In genomic region chr4:162707962-162708361, GRCh38 we compare ENCODE assay signal across 18 cellular contexts.
DNase-seq lines count a peak whose midpoint lies in the region; ATAC-seq and TF ChIP-seq lines count a peak whose summit lies in the region.
"Had no signal": no experiment of that assay in that cellular context is flagged by ENCODE, and none has a peak within 500 bp of the region (broad histone marks: within the 10 kb centered on the region; RNA-seq: fewer than 3 reads in every experiment).

No MANE protein-coding gene starts in this region.

- no peak for TF ChIP-seq EP300 in SK-N-SH (IDR thresholded peaks at IDR 0.05; ENCODE audit: borderline replicate concordance in 1 of 2, low read depth in 1 of 2, low read length in 1 of 2)

- H3K4me2 ChIP-seq in SK-N-SH: no peak overlapping the region
- no peak overlapping the region for H3K4me2 ChIP-seq in trophoblast cell (ENCODE audit: low read length)
- H3K4me2 ChIP-seq: BLaER1 had no signal

- no peaks in the 10 kb centered on the region for H3K79me2 ChIP-seq in SK-N-SH (ENCODE audit: insufficient read depth)
- H3K79me2 ChIP-seq in trophoblast cell (ENCODE audit: control insufficient read depth, insufficient read depth, low read length, poor library complexity): no peaks in the 10 kb centered on the region

- H3K4me3 ChIP-seq in SK-N-SH (ENCODE audit: low read depth in 2 of 2, low read length in 1 of 2): no peak overlapping the region
- H3K4me3 ChIP-seq in trophoblast cell (ENCODE audit: low read depth, low read length): no peak overlapping the region
- H3K4me3 ChIP-seq in Peyer's patch: no peak overlapping the region
- H3K4me3 ChIP-seq: BLaER1 had no signal

- H2BK12ac ChIP-seq in trophoblast cell (ENCODE audit: low read length): no peak overlapping the region

- H4K91ac ChIP-seq in trophoblast cell (ENCODE audit: low read depth, low read length): no peak overlapping the region

- TF ChIP-seq POLR2A in Peyer's patch (IDR thresholded peaks at IDR 0.05): no peak

- H3K27ac Mint-ChIP-seq in activated naive CD4-positive, alpha-beta T cell treated with anti-CD3 and anti-CD28 coated beads for 36 hours: no peak overlapping the region

- H3F3A ChIP-seq in SK-N-SH (replicated peaks; ENCODE audit: insufficient read depth): no peaks in the 10 kb centered on the region

- H3K4me3 Mint-ChIP-seq in activated naive CD4-positive, alpha-beta T cell treated with anti-CD3 and anti-CD28 coated beads for 36 hours: no peak overlapping the region

- no peak overlapping the region for H4K8ac ChIP-seq in trophoblast cell (ENCODE audit: low read depth, low read length)

- H3K36me3 ChIP-seq in SK-N-SH (replicated peaks in 1 of 2; ENCODE audit: control insufficient read depth in 1 of 2, insufficient read depth in 2 of 2, low read length in 1 of 2): no peaks in the 10 kb centered on the region
- H3K36me3 ChIP-seq in trophoblast cell (ENCODE audit: control insufficient read depth in 1 of 2, insufficient read depth in 2 of 2, low read length in 2 of 2): no peaks in the 10 kb centered on the region
- H3K36me3 ChIP-seq in Peyer's patch: no peaks in the 10 kb centered on the region
- H3K36me3 ChIP-seq: BLaER1 had no signal

- no peak overlapping the region for H3K27ac ChIP-seq in SK-N-SH (ENCODE audit: low read depth in 2 of 2, low read length in 1 of 2)
- H3K27ac ChIP-seq in trophoblast cell (ENCODE audit: low read depth, low read length): no peak overlapping the region
- H3K27ac ChIP-seq in Peyer's patch: no peak overlapping the region
- H3K27ac ChIP-seq: 22Rv1, BLaER1 had no signal

- H4K20me1 ChIP-seq in SK-N-SH (ENCODE audit: insufficient read depth): no peaks in the 10 kb centered on the region
- H4K20me1 ChIP-seq: BLaER1 had no signal

- no peaks in the 10 kb centered on the region for H3K4me1 ChIP-seq in SK-N-SH (ENCODE audit: control insufficient read depth in 1 of 2, insufficient read depth in 2 of 2, low read depth in 1 of 2, low read length in 1 of 2)
- no peaks in the 10 kb centered on the region for H3K4me1 ChIP-seq in trophoblast cell (ENCODE audit: control insufficient read depth in 1 of 2, insufficient read depth in 2 of 2, low read length in 2 of 2)
- H3K4me1 ChIP-seq in Peyer's patch: no peaks in the 10 kb centered on the region

- H3K18ac ChIP-seq in trophoblast cell (ENCODE audit: low read length): no peak overlapping the region

- H3K9me3 ChIP-seq in SK-N-SH: no peaks in the 10 kb centered on the region
- no peaks in the 10 kb centered on the region for H3K9me3 ChIP-seq in trophoblast cell (ENCODE audit: insufficient read depth, low read depth, low read length)
- H3K9me3 ChIP-seq in Peyer's patch: no peaks in the 10 kb centered on the region
- H3K9me3 ChIP-seq: BLaER1 had no signal

- no peaks in the 10 kb centered on the region for H3K9me2 ChIP-seq in SK-N-SH

- H2AK5ac ChIP-seq in trophoblast cell (ENCODE audit: low read length): no peak overlapping the region

- H2AFZ ChIP-seq in SK-N-SH (ENCODE audit: low read depth) (0 out of 2 replicates have a peak overlapping the region, but pooled peaks have one; percentile 51), trophoblast cell (ENCODE audit: insufficient read depth, low read length, poor library complexity) (no peak overlapping the region)

- ATAC-seq in SK-N-SH treated with all-trans-retinoic acid at 6 μM for 48 hours (no peak), GM21526 (IDR thresholded peaks at IDR 0.05; ENCODE audit: low FRiP score, unreplicated experiment) (peak; percentile 50), HG03175 (IDR thresholded peaks at IDR 0.05; ENCODE audit: unreplicated experiment) (peak; percentile 53)
- ATAC-seq: Panc1 had no signal

- no peaks in the 10 kb centered on the region for H3K36me3 Mint-ChIP-seq in activated naive CD4-positive, alpha-beta T cell treated with anti-CD3 and anti-CD28 coated beads for 36 hours (ENCODE audit: low read depth)

- H3K27me3 ChIP-seq in SK-N-SH (ENCODE audit: insufficient read depth): no peaks in the 10 kb centered on the region
- no peaks in the 10 kb centered on the region for H3K27me3 ChIP-seq in trophoblast cell (ENCODE audit: insufficient read depth, low read length)
- H3K27me3 ChIP-seq in Peyer's patch: no peaks in the 10 kb centered on the region
- H3K27me3 ChIP-seq: BLaER1 had no signal

- H4K12ac ChIP-seq in trophoblast cell (ENCODE audit: low read depth, low read length): no peak overlapping the region

- no peak overlapping the region for H3K14ac ChIP-seq in trophoblast cell (ENCODE audit: low read length)

- H2BK5ac ChIP-seq in trophoblast cell (ENCODE audit: low read depth, low read length, poor library complexity): no peak overlapping the region

- H3K9me3 Mint-ChIP-seq in activated naive CD4-positive, alpha-beta T cell treated with anti-CD3 and anti-CD28 coated beads for 36 hours: no peaks in the 10 kb centered on the region

- POLR2A ChIA-PET in SK-N-SH (lab: Yijun Ruan, JAX): no interaction called here

- DNase-seq in SK-N-SH (no peak), trophoblast cell (no peak), Peyer's patch (no peak)
- no peak for DNase-seq in activated naive CD4-positive, alpha-beta T cell treated with anti-CD3 and anti-CD28 coated beads for 36 hours
- no peak for DNase-seq in central memory CD4-positive, alpha-beta T cell
- DNase-seq: GOT3, MM.1S, NCI-H1105 treated with DMSO at 0.1 percent for 48 hours, NCI-H187 treated with DMSO at 0.1 percent for 48 hours, NCI-H774, Right ventricle myocardium superior, T-helper 2 cell had no signal

- H3K27me3 Mint-ChIP-seq in activated naive CD4-positive, alpha-beta T cell treated with anti-CD3 and anti-CD28 coated beads for 36 hours (ENCODE audit: low read depth): no peaks in the 10 kb centered on the region

- CTCF ChIA-PET in SK-N-SH (lab: Yijun Ruan, JAX): no interaction called here
- CTCF ChIA-PET in activated naive CD4-positive, alpha-beta T cell treated with anti-CD3 and anti-CD28 coated beads for 36 hours (lab: Charles Lee): no interaction called here

- no peaks in the 10 kb centered on the region for H3K79me1 ChIP-seq in trophoblast cell (ENCODE audit: low read length)

- H3K4me1 Mint-ChIP-seq in activated naive CD4-positive, alpha-beta T cell treated with anti-CD3 and anti-CD28 coated beads for 36 hours (ENCODE audit: low read depth): no peaks in the 10 kb centered on the region

- no peak overlapping the region for H2BK120ac ChIP-seq in trophoblast cell (ENCODE audit: insufficient read depth, low read length, poor library complexity)

- TF ChIP-seq CTCF in SK-N-SH (IDR thresholded peaks at IDR 0.05) (no peak), Peyer's patch (IDR thresholded peaks at IDR 0.05) (no peak)

- no peak overlapping the region for H3K23ac ChIP-seq in trophoblast cell (ENCODE audit: low read length)

- H3K9ac ChIP-seq in SK-N-SH: no peak overlapping the region
- no peak overlapping the region for H3K9ac ChIP-seq in trophoblast cell (ENCODE audit: low read length)
- H3K9ac ChIP-seq: BLaER1 had no signal

- intact Hi-C loops in activated naive CD4-positive, alpha-beta T cell treated with anti-CD3 and anti-CD28 coated beads for 36 hours (cut with micrococcal nuclease): no loop called here

- no peak for TF ChIP-seq RAD21 in SK-N-SH (IDR thresholded peaks at IDR 0.05; ENCODE audit: low read length)

- no peak overlapping the region for H3K4ac ChIP-seq in trophoblast cell (ENCODE audit: low read depth, low read length)

TF ChIP-seq in SK-N-SH, 30 proteins besides CTCF, POLR2A, EP300 and RAD21 (continues in another document):
- TF ChIP-seq RCOR1 (IDR thresholded peaks at IDR 0.05; ENCODE audit: low read length): no peak
- no peak for TF ChIP-seq TEAD4 (IDR thresholded peaks at IDR 0.05; ENCODE audit: borderline replicate concordance, insufficient read depth)
- TF ChIP-seq FOXM1 (IDR thresholded peaks at IDR 0.05; ENCODE audit: low read depth): no peak
- TF ChIP-seq MEF2A (IDR thresholded peaks at IDR 0.05; ENCODE audit: borderline replicate concordance, low read depth): no peak
- TF ChIP-seq SMC3 (IDR thresholded peaks at IDR 0.05; ENCODE audit: low read depth, low read length): no peak
- TF ChIP-seq JUND (IDR thresholded peaks at IDR 0.05): no peak
- no peak for TF ChIP-seq GATA2 (CRISPR knock-in tag; IDR thresholded peaks at IDR 0.05)
- TF ChIP-seq NRF1 (IDR thresholded peaks at IDR 0.05; ENCODE audit: low read depth, low read length): no peak
- no peak for TF ChIP-seq IRF3 (IDR thresholded peaks at IDR 0.05; ENCODE audit: low read depth, low read length)
- TF ChIP-seq TAF1 (IDR thresholded peaks at IDR 0.05; ENCODE audit: borderline replicate concordance, low read depth, low read length): no peak

TF ChIP-seq in SK-N-SH treated with all-trans-retinoic acid at 6 μM for 48 hours, 23 proteins besides CTCF, POLR2A, EP300 and RAD21:
- no peak for TF ChIP-seq CREB5 (CRISPR knock-in tag; IDR thresholded peaks at IDR 0.05; ENCODE audit: low read depth)
- TF ChIP-seq TCF4 (CRISPR knock-in tag; IDR thresholded peaks at IDR 0.05; ENCODE audit: borderline replicate concordance): no peak
